9 cellular contexts compared by ENCODE assay signal in genomic region chr6:43428874-43429273, GRCh38. TPM values are rescaled to one million over a fixed set of nuclear protein-coding genes. Genes with fewer than 3 reads are reported as not detected.
DNase-seq lines count a peak whose midpoint lies in the region; TF ChIP-seq lines count a peak whose summit lies in the region.
"Had no signal": no experiment of that assay in that cellular context is flagged by ENCODE, and none has a peak within 500 bp of the region (broad histone marks: within the 10 kb centered on the region; RNA-seq: fewer than 3 reads in every experiment).

No MANE protein-coding gene starts in this region.

- H3K9me3 ChIP-seq in HAP-1 (no peaks in the 10 kb centered on the region), skeletal muscle satellite cell (replicated peaks; ENCODE audit: low read length) (no peaks in the 10 kb centered on the region)
- H3K9me3 ChIP-seq: prostate gland had no signal

- no peak for DNase-seq in HAP-1 (ENCODE audit: low spot score in 2 of 2)
- DNase-seq in fibroblast of pulmonary artery (ENCODE audit: low read depth): no peak
- no peak for DNase-seq in NCI-H748 (lab: John Stamatoyannopoulos, UW; ENCODE audit: unreplicated experiment)
- DNase-seq in putamen (ENCODE audit: low spot score): no peak
- no peak for DNase-seq in UCSD-AML1 (lab: John Stamatoyannopoulos, UW; ENCODE audit: unreplicated experiment)
- DNase-seq: NCI-H1436 had no signal

- peak overlapping the region; percentile 88 for H3K9ac ChIP-seq in skeletal muscle satellite cell (ENCODE audit: low read depth, low read length)

- H3K4me3 ChIP-seq in HAP-1 (peak overlapping the region; percentile 82), WI38 (ENCODE audit: low read depth, low read length) (peak overlapping the region; percentile 93), fibroblast of pulmonary artery (replicated peaks; ENCODE audit: low read depth, low read length) (peak overlapping the region; percentile 94), skeletal muscle satellite cell (ENCODE audit: low read length) (peak overlapping the region; percentile 95)

- in situ Hi-C loops in HAP-1 (cut with MboI; ENCODE audit: low sequenced_read_pairs): no loop called here

- peak overlapping the region; percentile 90 for H3K4me2 ChIP-seq in skeletal muscle satellite cell (ENCODE audit: low read length)

- H3K36me3 ChIP-seq in HAP-1 (replicated peaks) (peaks cover 7% of the 10 kb centered on the region), skeletal muscle satellite cell (ENCODE audit: insufficient read depth, low read length) (peaks cover 23% of the 10 kb centered on the region)
- H3K36me3 ChIP-seq: prostate gland had no signal

- no peak for TF ChIP-seq CTCF in WI38 (IDR thresholded peaks at IDR 0.05; ENCODE audit: low read depth, low read length)
- TF ChIP-seq CTCF in fibroblast of pulmonary artery (IDR thresholded peaks at IDR 0.05; ENCODE audit: low read length, missing control alignments): no peak

- H3K4me1 ChIP-seq in HAP-1: peaks cover 9% of the 10 kb centered on the region
- peaks cover 19% of the 10 kb centered on the region for H3K4me1 ChIP-seq in skeletal muscle satellite cell (ENCODE audit: control insufficient read depth, insufficient read depth, low read length)

- H3K27me3 ChIP-seq in HAP-1 (ENCODE audit: low read depth) (no peaks in the 10 kb centered on the region), skeletal muscle satellite cell (ENCODE audit: control insufficient read depth, insufficient read depth, low read length) (no peaks in the 10 kb centered on the region)

RNA-seq across cellular contexts. Expression of gene ABCC10, which starts 1.5 kb away (rescaled TPM):
- 17.3 and 31.9 TPM in 2 replicates for total RNA-seq in skeletal muscle satellite cell (2012; rRNA removed)

RNA-seq across cellular contexts. Expression of gene DLK2, which starts 26.5 kb away (rescaled TPM):
- total RNA-seq in skeletal muscle satellite cell (2012; rRNA removed): 0.76 and 0.87 TPM in 2 replicates

RNA-seq across cellular contexts. Expression of gene TJAP1, which starts 48.5 kb away (rescaled TPM):
- total RNA-seq in skeletal muscle satellite cell (2012; rRNA removed): 10.7 and 13.9 TPM in 2 replicates

RNA-seq across cellular contexts. Expression of gene ZNF318, which starts 59.4 kb away (rescaled TPM):
- total RNA-seq in skeletal muscle satellite cell (2012; rRNA removed): 5.6 and 7.2 TPM in 2 replicates
